ENCODE assay signal across 1 cellular context in the genomic region with DNA sequence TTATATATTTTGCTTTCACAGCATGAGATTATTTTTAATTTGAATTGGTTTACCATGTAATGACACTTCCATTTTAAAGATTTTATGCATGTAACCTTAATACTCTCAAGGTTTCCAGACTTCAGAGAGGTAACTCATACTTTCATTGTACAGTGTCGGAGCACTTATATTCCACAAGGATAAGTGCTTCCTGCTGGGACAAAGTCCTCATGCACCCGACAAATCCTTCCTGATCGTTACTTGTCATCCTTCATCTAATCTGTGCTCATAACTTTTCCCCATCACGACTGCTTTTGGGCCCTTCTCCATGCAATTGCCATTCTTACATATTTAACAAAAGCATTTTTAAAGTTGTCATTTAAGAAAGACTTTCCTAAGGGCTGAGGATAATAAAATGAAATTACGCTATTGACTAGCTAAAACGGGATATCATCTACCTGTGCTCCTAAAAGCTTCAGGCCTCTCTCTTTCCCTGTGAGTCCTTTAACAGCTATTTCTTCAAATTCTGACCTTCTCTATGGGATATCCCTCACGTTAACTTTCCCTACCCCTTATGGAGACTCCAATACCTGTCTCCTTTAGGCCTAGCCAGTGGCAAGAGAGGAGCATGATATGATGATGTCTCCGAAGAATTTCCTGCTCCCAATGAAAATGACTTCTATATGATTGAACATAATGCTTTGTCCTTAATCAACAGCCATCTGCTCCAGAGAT.
TF ChIP-seq lines count a peak whose summit lies in the region.

No MANE protein-coding gene starts in this region.

TF ChIP-seq in K562, 482 proteins besides CTCF, POLR2A, EP300 and RAD21 (continued from another document):
- no peak for TF ChIP-seq POLR2H (tag; IDR thresholded peaks at IDR 0.05; ENCODE audit: low read depth)
- TF ChIP-seq, protein P1, sequence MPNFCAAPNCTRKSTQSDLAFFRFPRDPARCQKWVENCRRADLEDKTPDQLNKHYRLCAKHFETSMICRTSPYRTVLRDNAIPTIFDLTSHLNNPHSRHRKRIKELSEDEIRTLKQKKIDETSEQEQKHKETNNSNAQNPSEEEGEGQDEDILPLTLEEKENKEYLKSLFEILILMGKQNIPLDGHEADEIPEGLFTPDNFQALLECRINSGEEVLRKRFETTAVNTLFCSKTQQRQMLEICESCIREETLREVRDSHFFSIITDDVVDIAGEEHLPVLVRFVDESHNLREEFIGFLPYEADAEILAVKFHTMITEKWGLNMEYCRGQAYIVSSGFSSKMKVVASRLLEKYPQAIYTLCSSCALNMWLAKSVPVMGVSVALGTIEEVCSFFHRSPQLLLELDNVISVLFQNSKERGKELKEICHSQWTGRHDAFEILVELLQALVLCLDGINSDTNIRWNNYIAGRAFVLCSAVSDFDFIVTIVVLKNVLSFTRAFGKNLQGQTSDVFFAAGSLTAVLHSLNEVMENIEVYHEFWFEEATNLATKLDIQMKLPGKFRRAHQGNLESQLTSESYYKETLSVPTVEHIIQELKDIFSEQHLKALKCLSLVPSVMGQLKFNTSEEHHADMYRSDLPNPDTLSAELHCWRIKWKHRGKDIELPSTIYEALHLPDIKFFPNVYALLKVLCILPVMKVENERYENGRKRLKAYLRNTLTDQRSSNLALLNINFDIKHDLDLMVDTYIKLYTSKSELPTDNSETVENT (CRISPR knock-in tag; IDR thresholded peaks at IDR 0.05) = no peak
- TF ChIP-seq, protein P2, sequence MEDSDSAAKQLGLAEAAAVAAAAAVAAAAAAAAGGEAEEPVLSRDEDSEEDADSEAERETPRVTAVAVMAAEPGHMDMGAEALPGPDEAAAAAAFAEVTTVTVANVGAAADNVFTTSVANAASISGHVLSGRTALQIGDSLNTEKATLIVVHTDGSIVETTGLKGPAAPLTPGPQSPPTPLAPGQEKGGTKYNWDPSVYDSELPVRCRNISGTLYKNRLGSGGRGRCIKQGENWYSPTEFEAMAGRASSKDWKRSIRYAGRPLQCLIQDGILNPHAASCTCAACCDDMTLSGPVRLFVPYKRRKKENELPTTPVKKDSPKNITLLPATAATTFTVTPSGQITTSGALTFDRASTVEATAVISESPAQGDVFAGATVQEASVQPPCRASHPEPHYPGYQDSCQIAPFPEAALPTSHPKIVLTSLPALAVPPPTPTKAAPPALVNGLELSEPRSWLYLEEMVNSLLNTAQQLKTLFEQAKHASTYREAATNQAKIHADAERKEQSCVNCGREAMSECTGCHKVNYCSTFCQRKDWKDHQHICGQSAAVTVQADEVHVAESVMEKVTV (CRISPR knock-in tag; IDR thresholded peaks at IDR 0.05) = no peak
- no peak for TF ChIP-seq PHB (CRISPR knock-in tag; IDR thresholded peaks at IDR 0.05)
- no peak for TF ChIP-seq NFIX (CRISPR knock-in tag; IDR thresholded peaks at IDR 0.05; ENCODE audit: low read depth)
- no peak for TF ChIP-seq RBM25 (IDR thresholded peaks at IDR 0.05; ENCODE audit: low read depth, low read length, severe bottlenecking)
TF ChIP-seq in K562: peak in this region for 0.
